In genomic region chr7:106305732-106306131, GRCh38 we compare ENCODE assay signal across 31 cellular contexts.
"Had no signal": no experiment of that assay in that cellular context is flagged by ENCODE, and none has a peak within 500 bp of the region (broad histone marks: within the 10 kb centered on the region; RNA-seq: fewer than 3 reads in every experiment).

No MANE protein-coding gene starts in this region.

- H3K4me1 Mint-ChIP-seq: immature natural killer cell; mesothelial cell of epicardium; naive B cell; stimulated activated naive B cell treated with anti-CD40 and anti-IgM and Interleukin-4, amounts not matched to agents 10 μg/mL and 1 μg/mL and 100 μg/mL, for 72 hours had no signal

- H3K9me3 ChIP-seq: esophagus muscularis mucosa, mucosa of descending colon, ovary, psoas muscle, suprapubic skin, transverse colon, upper lobe of right lung, vagina had no signal

- H3K27ac ChIP-seq: dorsolateral prefrontal cortex, epithelial cell of prostate, esophagus muscularis mucosa, heart right ventricle, ovary, psoas muscle, skin epidermis, spleen, suprapubic skin, transverse colon, upper lobe of right lung, vagina had no signal

- H3K4me3 Mint-ChIP-seq: immature natural killer cell; mesothelial cell of epicardium; naive B cell; natural killer cell treated with Interleukin-12 subunit alpha and Interleukin-12 subunit beta and Interleukin-15 and Interleukin-18, amount 100 ng/mL, for 72 hours; stimulated activated naive B cell treated with anti-CD40 and anti-IgM and Interleukin-4, amounts not matched to agents 10 μg/mL and 1 μg/mL and 100 μg/mL, for 72 hours; stimulated activated naive CD8-positive, alpha-beta T cell treated with anti-CD3 and anti-CD28 coated beads, Interleukin-15, amount 100 ng/mL, for 72 hours had no signal

- H3K36me3 Mint-ChIP-seq: immature natural killer cell had no signal

- H3K27me3 ChIP-seq: esophagus muscularis mucosa, heart right ventricle, ovary, suprapubic skin, transverse colon, upper lobe of right lung, vagina had no signal

- FAIRE-seq: colon had no signal

- H3K4me1 ChIP-seq: esophagus muscularis mucosa, heart right ventricle, psoas muscle, spleen, suprapubic skin, transverse colon, upper lobe of right lung, vagina had no signal

- H3K27ac Mint-ChIP-seq: immature natural killer cell; mesothelial cell of epicardium; naive B cell; natural killer cell treated with Interleukin-12 subunit alpha and Interleukin-12 subunit beta and Interleukin-15 and Interleukin-18, amount 100 ng/mL, for 72 hours; stimulated activated naive B cell treated with anti-CD40 and anti-IgM and Interleukin-4, amounts not matched to agents 10 μg/mL and 1 μg/mL and 100 μg/mL, for 72 hours; stimulated activated naive CD8-positive, alpha-beta T cell treated with anti-CD3 and anti-CD28 coated beads, Interleukin-15, amount 100 ng/mL, for 72 hours had no signal

- DNase-seq: dorsolateral prefrontal cortex; effector CD4-positive, alpha-beta T cell; foreskin melanocyte; glutamatergic neuron; heart right ventricle; hippocampal formation; immature natural killer cell; islet precursor cell; mesenchymal stem cell; mucosa of descending colon; naive B cell; occipital lobe; ovary; posterior cingulate gyrus; psoas muscle; right cardiac atrium; spleen; stimulated activated CD4-positive, alpha-beta T cell treated with anti-CD3 and anti-CD28 coated beads, Interleukin-2, amount 100 ng/mL, for 48 hours; stimulated activated naive B cell treated with anti-CD40 and anti-IgM and Interleukin-4, amounts not matched to agents 10 μg/mL and 1 μg/mL and 100 μg/mL, for 72 hours; stimulated activated naive CD8-positive, alpha-beta T cell treated with anti-CD3 and anti-CD28 coated beads, Interleukin-15, amount 100 ng/mL, for 72 hours; transverse colon; upper lobe of right lung had no signal

- H3K4me3 ChIP-seq: dorsolateral prefrontal cortex, esophagus muscularis mucosa, heart right ventricle, lung, mucosa of descending colon, ovary, psoas muscle, skin epidermis, spleen, suprapubic skin, transverse colon, upper lobe of right lung, vagina had no signal

- H3K36me3 ChIP-seq: esophagus muscularis mucosa, heart right ventricle, ovary, spleen, suprapubic skin, transverse colon, upper lobe of right lung, vagina had no signal
